Comparison of ENCODE assay signal across 19 cellular contexts in genomic region chr4:185883591-185883990, GRCh38.
"Had no signal": no experiment of that assay in that cellular context is flagged by ENCODE, and none has a peak within 500 bp of the region (broad histone marks: within the 10 kb centered on the region; RNA-seq: fewer than 3 reads in every experiment).

No MANE protein-coding gene starts in this region.

- H3K4me3 Mint-ChIP-seq: immature natural killer cell, mesothelial cell of epicardium had no signal

- H3K27ac Mint-ChIP-seq: immature natural killer cell, mesothelial cell of epicardium, naive B cell had no signal

- ATAC-seq: foreskin keratinocyte, gastroesophageal sphincter, heart left ventricle, left lung, left ventricle myocardium superior, lower lobe of right lung, mucosa of descending colon had no signal

- H3K4me1 Mint-ChIP-seq: naive B cell had no signal

- H3K36me3 Mint-ChIP-seq: naive B cell had no signal

- DNase-seq: dermis blood vessel endothelial cell; dorsolateral prefrontal cortex; effector CD4-positive, alpha-beta T cell; effector memory CD4-positive, alpha-beta T cell; foreskin keratinocyte; heart left ventricle; hypothalamus; immature natural killer cell; islet precursor cell; kidney; kidney glomerular epithelial cell; left lung; left ventricle myocardium superior; lower lobe of right lung; mesenchymal stem cell; mucosa of descending colon; naive B cell had no signal
